Comparison of ENCODE assay signal across 10 cellular contexts in genomic region chr10:102813734-102814455, GRCh38. TPM values are rescaled to one million over a fixed set of nuclear protein-coding genes. Genes with fewer than 3 reads are reported as not detected.
A peak's percentile ranks its signal among the peaks of the same experiment; 100 is the strongest.
DNase-seq lines count a peak whose midpoint lies in the region; ATAC-seq and TF ChIP-seq lines count a peak whose summit lies in the region.
"Had no signal": no experiment of that assay in that cellular context is flagged by ENCODE, and none has a peak within 500 bp of the region (broad histone marks: within the 10 kb centered on the region; RNA-seq: fewer than 3 reads in every experiment).

No MANE protein-coding gene starts in this region.

- H3K4me1 Mint-ChIP-seq in nephron: peaks cover 49% of the 10 kb centered on the region

- H3K4me1 ChIP-seq in vagina: peaks cover 45% of the 10 kb centered on the region

- peaks cover 0 to 43% of the 10 kb centered on the region in 2 donors for H3K36me3 ChIP-seq in vagina
- peaks cover 5% of the 10 kb centered on the region; the same call in 1 of the 2 replicates for H3K36me3 ChIP-seq in WERI-Rb-1

- H3K4me3 ChIP-seq in fibroblast of mammary gland (ENCODE audit: control insufficient read depth, low read depth, low read length) (no peak overlapping the region), vagina (no peak overlapping the region), WERI-Rb-1 (ENCODE audit: low read depth, low read length) (no peak overlapping the region)

- no peak overlapping the region for H3K4me3 Mint-ChIP-seq in nephron
- H3K4me3 Mint-ChIP-seq: activated T-cell treated with anti-CD3 and anti-CD28 coated beads, Interleukin-2, amount 50 U/mL, for 4 hours had no signal

- peak; percentile 12 for ATAC-seq in Right ventricle myocardium inferior
- ATAC-seq in HG03439 (IDR thresholded peaks at IDR 0.05; ENCODE audit: unreplicated experiment): no peak
- ATAC-seq: activated T-cell treated with anti-CD3 and anti-CD28 coated beads, Interleukin-2, amount 50 U/mL, for 4 hours had no signal

- H3K36me3 Mint-ChIP-seq in nephron (ENCODE audit: low read depth): peaks cover 54% of the 10 kb centered on the region

- H3K9me3 Mint-ChIP-seq in nephron: no peaks in the 10 kb centered on the region
- H3K9me3 Mint-ChIP-seq: activated T-cell treated with anti-CD3 and anti-CD28 coated beads, Interleukin-2, amount 50 U/mL, for 4 hours had no signal

- DNase-seq in Right ventricle myocardium inferior (ENCODE audit: missing footprints) (peak; percentile 66), cardiac septum (ENCODE audit: low spot score) (no peak), fibroblast of mammary gland (ENCODE audit: low read depth) (peak; percentile 31), vagina (ENCODE audit: extremely low spot score in 2 of 2) (no peak), WERI-Rb-1 (no peak), inferior parietal cortex (ENCODE audit: extremely low spot score) (no peak)
- DNase-seq: activated T-cell treated with anti-CD3 and anti-CD28 coated beads, Interleukin-2, amount 50 U/mL, for 4 hours had no signal

- peak overlapping the region; percentile 77 to 84 (median 79) for H3K27ac Mint-ChIP-seq in nephron

- intact Hi-C loops in Right ventricle myocardium inferior (cut with DNase I) (loop anchor here (5.0 kb wide), 1 partner anchor 62 kb away; no protein-coding TSS in a partner anchor), cardiac septum (cut with DNase I) (loop anchor here (2.0 kb wide), 1 partner anchor 39 kb away; no protein-coding TSS in a partner anchor), vagina (cut with DNase I) (loop anchor here (10.0 kb wide), 1 partner anchor 169 kb away; the partner anchor contains the start of gene TRIM8)

- H3K27me3 ChIP-seq in vagina (no peaks in the 10 kb centered on the region), WERI-Rb-1 (ENCODE audit: insufficient read depth, low read depth, severe bottlenecking) (no peaks in the 10 kb centered on the region)

- TF ChIP-seq CTCF in fibroblast of mammary gland (conservative IDR thresholded peaks at IDR 0.05; ENCODE audit: control insufficient read depth, insufficient read depth, low read depth, low read length): no peak
- no peak for TF ChIP-seq CTCF in nephron (IDR thresholded peaks at IDR 0.05; ENCODE audit: unreplicated experiment in 3 of 3)
- no peak for TF ChIP-seq CTCF in vagina (IDR thresholded peaks at IDR 0.05)
- TF ChIP-seq CTCF in WERI-Rb-1 (IDR thresholded peaks at IDR 0.05; ENCODE audit: low read depth, low read length): no peak

- no peaks in the 10 kb centered on the region for H3K27me3 Mint-ChIP-seq in nephron (ENCODE audit: low read depth)

- H3K27ac ChIP-seq in vagina (peak overlapping the region; percentile 87), WERI-Rb-1 (no peak overlapping the region)
- H3K27ac ChIP-seq: epithelial cell of prostate had no signal

- no peaks in the 10 kb centered on the region for H3K9me3 ChIP-seq in vagina
- H3K9me3 ChIP-seq in WERI-Rb-1 (ENCODE audit: severe bottlenecking): no peaks in the 10 kb centered on the region

- TF ChIP-seq POLR2A in vagina (IDR thresholded peaks at IDR 0.05): no peak

RNA-seq across cellular contexts. Expression of gene CYP17A1, which starts 23.3 kb away (rescaled TPM):
- not detected for total RNA-seq in Right ventricle myocardium inferior
- total RNA-seq in cardiac septum: not detected
- total RNA-seq in vagina: 43.2 TPM

RNA-seq across cellular contexts. Expression of gene BORCS7, which starts 40.2 kb away (rescaled TPM):
- total RNA-seq in Right ventricle myocardium inferior (12.3 TPM), cardiac septum (15.8 TPM), vagina (36.6 TPM)

RNA-seq across cellular contexts. Expression of gene AS3MT, which starts 55.4 kb away (rescaled TPM):
- 14.6 TPM for total RNA-seq in Right ventricle myocardium inferior
- 7.2 TPM for total RNA-seq in cardiac septum
- total RNA-seq in vagina: 3.2 TPM

Comparison
In these comparisons a context has a peak if more than half of its experiments do, and no peak if none do; other contexts are left out.
1. DNase-seq: peak in Right ventricle myocardium inferior (single experiment) and fibroblast of mammary gland (single experiment); none in cardiac septum (single experiment), vagina (0 of 2), WERI-Rb-1 (single experiment) and inferior parietal cortex (single experiment).
2. RNA of gene CYP17A1, which starts 23.3 kb away (total RNA-seq): 43.2 TPM in vagina (single experiment); not detected in cardiac septum (single experiment) and not detected in Right ventricle myocardium inferior (single experiment); every median in the first group is over 10 times any median in the second.